Comparison of ENCODE assay signal across 1 cellular context in genomic region chr17:21250719-21251305, GRCh38.
TF ChIP-seq lines count a peak whose summit lies in the region.

No MANE protein-coding gene starts in this region.

TF ChIP-seq in IMR-90, 13 proteins besides CTCF, POLR2A, EP300 and RAD21:
- TF ChIP-seq CEBPB (IDR thresholded peaks at IDR 0.05; ENCODE audit: low read depth, low read length) = no peak
- TF ChIP-seq FOS (IDR thresholded peaks at IDR 0.05; ENCODE audit: low read depth, low read length) = no peak
- no peak for TF ChIP-seq NFE2L2 (IDR thresholded peaks at IDR 0.05; ENCODE audit: low read depth, low read length)
- TF ChIP-seq RFX5 (IDR thresholded peaks at IDR 0.05; ENCODE audit: low read depth, low read length) = no peak
- no peak for TF ChIP-seq USF2 (IDR thresholded peaks at IDR 0.05; ENCODE audit: low read depth, low read length)
- no peak for TF ChIP-seq ELK1 (IDR thresholded peaks at IDR 0.05; ENCODE audit: borderline replicate concordance, low read depth, low read length)
- TF ChIP-seq CHD1 (IDR thresholded peaks at IDR 0.05; ENCODE audit: low read depth, low read length) = no peak
- no peak for TF ChIP-seq RCOR1 (IDR thresholded peaks at IDR 0.05; ENCODE audit: insufficient replicate concordance, low read length)
- TF ChIP-seq BHLHE40 (IDR thresholded peaks at IDR 0.05; ENCODE audit: low read depth, low read length) = no peak
- no peak for TF ChIP-seq MAFK (IDR thresholded peaks at IDR 0.05; ENCODE audit: low read depth, low read length)
- no peak for TF ChIP-seq MAZ (IDR thresholded peaks at IDR 0.05; ENCODE audit: borderline replicate concordance, low read depth, low read length)
